ENCODE assay signal across 8 cellular contexts in genomic region chr19:40305403-40305802, GRCh38. TPM values are rescaled to one million over a fixed set of nuclear protein-coding genes. Genes with fewer than 3 reads are reported as not detected.
DNase-seq lines count a peak whose midpoint lies in the region; ATAC-seq, FAIRE-seq and TF ChIP-seq lines count a peak whose summit lies in the region.

No MANE protein-coding gene starts in this region.

- CTCF ChIA-PET in A549 (lab: Yijun Ruan, JAX) = interaction anchor here (0.6 to 8.7 kb wide), 99 partner anchors 12 to 999 kb away, joined by 3 to 142 read pairs (median 4); partner anchors contain the start of genes AKT2, BLVRB, HIPK4 and PRX

- no peaks in the 10 kb centered on the region for H3K36me3 ChIP-seq in left lung

- H3K4me2 ChIP-seq in A549 = no peak overlapping the region

- POLR2A ChIA-PET in A549 (lab: Yijun Ruan, JAX) = interaction anchor here (0.6 to 1.9 kb wide), 7 partner anchors 43 to 148 kb away, joined by 3 to 11 read pairs (median 5); partner anchors contain the start of genes C19orf47 and SERTAD1

- H3K4me3 ChIP-seq in A549 (no peak overlapping the region), left lung (no peak overlapping the region)

- TF ChIP-seq EP300 in A549 (IDR thresholded peaks at IDR 0.05) = no peak

- WGBS in A549 (ENCODE audit: missing lambda C conversion rate) = 15% methylated on average over 5 of the region's 5 CpGs

- no peak overlapping the region for H3K27ac ChIP-seq in A549
- no peak overlapping the region for H3K27ac ChIP-seq in left lung

- peak; percentile 98 for FAIRE-seq in A549 (lab: Jason Lieb, UNC)
- FAIRE-seq in GM19239 (lab: Jason Lieb, UNC) = peak; percentile 97

- intact Hi-C loops in left lung (cut with DNase I) = no loop called here

- H3K27me3 ChIP-seq in left lung = no peaks in the 10 kb centered on the region

- TF ChIP-seq RAD21 in A549 (conservative IDR thresholded peaks at IDR 0.05 in 1 of 2, IDR thresholded peaks at IDR 0.05 in 1 of 2) = peak; percentile 95 to 98

- H3K4me1 ChIP-seq in A549 = no peaks in the 10 kb centered on the region
- H3K4me1 ChIP-seq in left lung = no peaks in the 10 kb centered on the region

- TF ChIP-seq CTCF in A549 (IDR thresholded peaks at IDR 0.05) (peak; percentile 100), left lung (IDR thresholded peaks at IDR 0.05) (peak; percentile 56 to 71)

- TF ChIP-seq POLR2A in A549 (IDR thresholded peaks at IDR 0.05; ENCODE audit: low read length) = no peak

- ATAC-seq in A549 = peak; percentile 94 to 96
- ATAC-seq in left lung = peak; percentile 96
- ATAC-seq in HG02798 (IDR thresholded peaks at IDR 0.05; ENCODE audit: poor library complexity, unreplicated experiment) = no peak

- no peaks in the 10 kb centered on the region for H3K9me3 ChIP-seq in A549
- H3K9me3 ChIP-seq in left lung = no peaks in the 10 kb centered on the region

- DNase-seq in A549 (ENCODE audit: low read depth in 1 of 2, low spot score in 1 of 2) (peak; percentile 96 to 99), GM19239 (ENCODE audit: insufficient read length, low spot score) (peak; percentile 80), NCI-H345 treated with DMSO at 0.1 percent for 48 hours (lab: John Stamatoyannopoulos, UW; ENCODE audit: unreplicated experiment) (peak; percentile 78), left lung (peak; percentile 72 to 79)
- peak; percentile 48 for DNase-seq in activated CD4-positive, CD25-positive, alpha-beta regulatory T cell treated with anti-CD3 and anti-CD28 coated beads, Interleukin-2, amount 50 U/mL, for 16 hours (ENCODE audit: low read depth, low spot score)
- DNase-seq in central memory CD4-positive, alpha-beta T cell = peak; percentile 63
- DNase-seq in stimulated activated CD4-positive, alpha-beta T cell treated with anti-CD3 and anti-CD28 coated beads, Interleukin-4, amount 100 ng/mL, for 48 hours (ENCODE audit: low read depth in 2 of 2) = peak; percentile 69 to 70

TF ChIP-seq in A549, 52 proteins besides CTCF, POLR2A, EP300 and RAD21:
- TF ChIP-seq SMC3 (IDR thresholded peaks at IDR 0.05) (peak; percentile 92), HEYL (CRISPR knock-in tag; IDR thresholded peaks at IDR 0.05) (no peak), HMGXB4 (CRISPR knock-in tag; IDR thresholded peaks at IDR 0.05; ENCODE audit: borderline replicate concordance) (no peak), NR3C1 (IDR thresholded peaks at IDR 0.05) (no peak), RARB (CRISPR knock-in tag; IDR thresholded peaks at IDR 0.05) (no peak)
- TF ChIP-seq, protein P1, sequence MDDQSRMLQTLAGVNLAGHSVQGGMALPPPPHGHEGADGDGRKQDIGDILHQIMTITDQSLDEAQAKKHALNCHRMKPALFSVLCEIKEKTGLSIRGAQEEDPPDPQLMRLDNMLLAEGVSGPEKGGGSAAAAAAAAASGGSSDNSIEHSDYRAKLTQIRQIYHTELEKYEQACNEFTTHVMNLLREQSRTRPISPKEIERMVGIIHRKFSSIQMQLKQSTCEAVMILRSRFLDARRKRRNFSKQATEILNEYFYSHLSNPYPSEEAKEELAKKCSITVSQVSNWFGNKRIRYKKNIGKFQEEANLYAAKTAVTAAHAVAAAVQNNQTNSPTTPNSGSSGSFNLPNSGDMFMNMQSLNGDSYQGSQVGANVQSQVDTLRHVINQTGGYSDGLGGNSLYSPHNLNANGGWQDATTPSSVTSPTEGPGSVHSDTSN (IDR thresholded peaks at IDR 0.05) = no peak

RNA-seq across cellular contexts. Expression of gene AKT2, which starts 20.3 kb away (rescaled TPM):
- polyA plus RNA-seq in A549 (2011; rRNA removed) (159 and 180 TPM in 2 replicates), A549 (2017; fragmentation: RNase III; extraction: RNeasy Plus Mini Kit Qiagen cat#74134 plus additional on column Dnase treatment) (125 to 136 TPM (median 132 TPM) in 3 replicates)
- polyA plus RNA-seq in A549 (2012; cell fraction: cytosol; rRNA removed) = 180 and 209 TPM in 2 replicates
- 545 and 598 TPM in 2 replicates for polyA plus RNA-seq in A549 (2012; cell fraction: nucleus; rRNA removed)
- polyA minus RNA-seq in A549 (2011; rRNA and poly(A)+ RNA removed) = 241 and 264 TPM in 2 replicates
- 100 to 1,000 TPM; 102 to 116 TPM for total RNA-seq in left lung

RNA-seq across cellular contexts. Expression of gene C19orf47, which starts 42.8 kb away (rescaled TPM):
- polyA plus RNA-seq in A549 (2011; rRNA removed) (32.8 and 39.8 TPM in 2 replicates), A549 (2017; fragmentation: RNase III; extraction: RNeasy Plus Mini Kit Qiagen cat#74134 plus additional on column Dnase treatment) (22.1 to 25.7 TPM (median 25.2 TPM) in 3 replicates)
- polyA plus RNA-seq in A549 (2012; cell fraction: cytosol; rRNA removed) = 46.5 and 51.8 TPM in 2 replicates
- 39.7 and 43.7 TPM in 2 replicates for polyA plus RNA-seq in A549 (2012; cell fraction: nucleus; rRNA removed)
- polyA minus RNA-seq in A549 (2011; rRNA and poly(A)+ RNA removed) = 57.7 and 65.9 TPM in 2 replicates
- total RNA-seq in left lung = 10 to 100 TPM; 18.3 to 19.0 TPM

RNA-seq across cellular contexts. Expression of gene PLD3, which starts 43.1 kb away (rescaled TPM):
- 290 and 350 TPM in 2 replicates for polyA plus RNA-seq in A549 (2011; rRNA removed)
- 322 and 419 TPM in 2 replicates for polyA plus RNA-seq in A549 (2012; cell fraction: cytosol; rRNA removed)
- 632 and 811 TPM in 2 replicates for polyA plus RNA-seq in A549 (2012; cell fraction: nucleus; rRNA removed)
- polyA plus RNA-seq in A549 (2017; fragmentation: RNase III; extraction: RNeasy Plus Mini Kit Qiagen cat#74134 plus additional on column Dnase treatment) = 215 to 283 TPM (median 265 TPM) in 3 replicates
- 244 and 264 TPM in 2 replicates for polyA minus RNA-seq in A549 (2011; rRNA and poly(A)+ RNA removed)
- 100 to 1,000 TPM; 315 to 604 TPM for total RNA-seq in left lung
